In genomic region chr3:66500575-66501482, GRCh38 we compare ENCODE assay signal across 1 cellular context.
TF ChIP-seq lines count a peak whose summit lies in the region.

A gene with protein sequence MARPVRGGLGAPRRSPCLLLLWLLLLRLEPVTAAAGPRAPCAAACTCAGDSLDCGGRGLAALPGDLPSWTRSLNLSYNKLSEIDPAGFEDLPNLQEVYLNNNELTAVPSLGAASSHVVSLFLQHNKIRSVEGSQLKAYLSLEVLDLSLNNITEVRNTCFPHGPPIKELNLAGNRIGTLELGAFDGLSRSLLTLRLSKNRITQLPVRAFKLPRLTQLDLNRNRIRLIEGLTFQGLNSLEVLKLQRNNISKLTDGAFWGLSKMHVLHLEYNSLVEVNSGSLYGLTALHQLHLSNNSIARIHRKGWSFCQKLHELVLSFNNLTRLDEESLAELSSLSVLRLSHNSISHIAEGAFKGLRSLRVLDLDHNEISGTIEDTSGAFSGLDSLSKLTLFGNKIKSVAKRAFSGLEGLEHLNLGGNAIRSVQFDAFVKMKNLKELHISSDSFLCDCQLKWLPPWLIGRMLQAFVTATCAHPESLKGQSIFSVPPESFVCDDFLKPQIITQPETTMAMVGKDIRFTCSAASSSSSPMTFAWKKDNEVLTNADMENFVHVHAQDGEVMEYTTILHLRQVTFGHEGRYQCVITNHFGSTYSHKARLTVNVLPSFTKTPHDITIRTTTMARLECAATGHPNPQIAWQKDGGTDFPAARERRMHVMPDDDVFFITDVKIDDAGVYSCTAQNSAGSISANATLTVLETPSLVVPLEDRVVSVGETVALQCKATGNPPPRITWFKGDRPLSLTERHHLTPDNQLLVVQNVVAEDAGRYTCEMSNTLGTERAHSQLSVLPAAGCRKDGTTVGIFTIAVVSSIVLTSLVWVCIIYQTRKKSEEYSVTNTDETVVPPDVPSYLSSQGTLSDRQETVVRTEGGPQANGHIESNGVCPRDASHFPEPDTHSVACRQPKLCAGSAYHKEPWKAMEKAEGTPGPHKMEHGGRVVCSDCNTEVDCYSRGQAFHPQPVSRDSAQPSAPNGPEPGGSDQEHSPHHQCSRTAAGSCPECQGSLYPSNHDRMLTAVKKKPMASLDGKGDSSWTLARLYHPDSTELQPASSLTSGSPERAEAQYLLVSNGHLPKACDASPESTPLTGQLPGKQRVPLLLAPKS (minus strand): TSS chr3:66501022. CDS start chr3:66500407, 615 bp downstream.

TF ChIP-seq in K562, 482 proteins besides CTCF, POLR2A, EP300 and RAD21 (continued from another document and continues in another):
- TF ChIP-seq NRF1 (conservative IDR thresholded peaks at IDR 0.05 in 1 of 2, IDR thresholded peaks at IDR 0.05 in 1 of 2) (peak in 1 of 2 experiments; percentile 59; a peak in 2 of 4 replicates), CBX3 (IDR thresholded peaks at IDR 0.05; ENCODE audit: borderline replicate concordance in 1 of 2, low read length in 2 of 2) (0 out of 3 replicates have a peak, but pooled peaks of 1 of the 2 experiments have one; percentile 40), NFRKB (IDR thresholded peaks at IDR 0.05; ENCODE audit: low read depth) (no peak), NR2C2 (CRISPR knock-in tag; IDR thresholded peaks at IDR 0.05) (no peak), NR2C2 (tag; IDR thresholded peaks at IDR 0.05) (no peak), FOS (IDR thresholded peaks at IDR 0.05; ENCODE audit: extremely low read depth, insufficient read length) (peak; percentile 56), BHLHE40 (IDR thresholded peaks at IDR 0.05; ENCODE audit: low read length) (0 out of 2 replicates have a peak, but pooled peaks have one; percentile 6), ZNF75A (CRISPR knock-in tag; IDR thresholded peaks at IDR 0.05) (peak; percentile 82), SNRNP70 (optimal IDR thresholded peaks at IDR 0.05; ENCODE audit: low read depth, low read length) (no peak), TOE1 (IDR thresholded peaks at IDR 0.05; ENCODE audit: borderline replicate concordance) (peak; percentile 38; the same call in 1 of the 2 replicates), TOE1 (CRISPR knock-in tag; IDR thresholded peaks at IDR 0.05; ENCODE audit: borderline replicate concordance, low read depth) (no peak), ZBTB5 (IDR thresholded peaks at IDR 0.05) (no peak), EGR1 (conservative IDR thresholded peaks at IDR 0.05) (peak; percentile 70), CAMTA2 (CRISPR knock-in tag; conservative IDR thresholded peaks at IDR 0.05) (no peak), TAL1 (IDR thresholded peaks at IDR 0.05) (no peak), CCNT2 (IDR thresholded peaks at IDR 0.05; ENCODE audit: borderline replicate concordance, extremely low read depth, insufficient read length, low read depth, low read length) (peak; percentile 46), ZNF277 (CRISPR knock-in tag; IDR thresholded peaks at IDR 0.05; ENCODE audit: borderline replicate concordance) (no peak), FOXJ2 (tag; IDR thresholded peaks at IDR 0.05) (no peak), L3MBTL2 (IDR thresholded peaks at IDR 0.05) (peak; percentile 89), FOXM1 (IDR thresholded peaks at IDR 0.05; ENCODE audit: low read depth) (peak; percentile 29; the same call in 1 of the 2 replicates), FOXM1 (CRISPR knock-in tag; IDR thresholded peaks at IDR 0.05; ENCODE audit: low read depth) (no peak), RBM25 (IDR thresholded peaks at IDR 0.05; ENCODE audit: low read depth, low read length, severe bottlenecking) (peak; percentile 70), ZFP91 (CRISPR knock-in tag; IDR thresholded peaks at IDR 0.05) (peak; percentile 96), SRF (CRISPR knock-in tag; IDR thresholded peaks at IDR 0.05) (0 out of 4 replicates have a peak, but pooled peaks of 1 of the 2 experiments have one; percentile 23)
- TF ChIP-seq, protein P1, sequence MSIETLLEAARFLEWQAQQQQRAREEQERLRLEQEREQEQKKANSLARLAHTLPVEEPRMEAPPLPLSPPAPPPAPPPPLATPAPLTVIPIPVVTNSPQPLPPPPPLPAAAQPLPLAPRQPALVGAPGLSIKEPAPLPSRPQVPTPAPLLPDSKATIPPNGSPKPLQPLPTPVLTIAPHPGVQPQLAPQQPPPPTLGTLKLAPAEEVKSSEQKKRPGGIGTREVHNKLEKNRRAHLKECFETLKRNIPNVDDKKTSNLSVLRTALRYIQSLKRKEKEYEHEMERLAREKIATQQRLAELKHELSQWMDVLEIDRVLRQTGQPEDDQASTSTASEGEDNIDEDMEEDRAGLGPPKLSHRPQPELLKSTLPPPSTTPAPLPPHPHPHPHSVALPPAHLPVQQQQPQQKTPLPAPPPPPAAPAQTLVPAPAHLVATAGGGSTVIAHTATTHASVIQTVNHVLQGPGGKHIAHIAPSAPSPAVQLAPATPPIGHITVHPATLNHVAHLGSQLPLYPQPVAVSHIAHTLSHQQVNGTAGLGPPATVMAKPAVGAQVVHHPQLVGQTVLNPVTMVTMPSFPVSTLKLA (conservative IDR thresholded peaks at IDR 0.05), result peak in 1 of 2 experiments; percentile 63; a peak in 1 of 4 replicates
- TF ChIP-seq, protein P2, sequence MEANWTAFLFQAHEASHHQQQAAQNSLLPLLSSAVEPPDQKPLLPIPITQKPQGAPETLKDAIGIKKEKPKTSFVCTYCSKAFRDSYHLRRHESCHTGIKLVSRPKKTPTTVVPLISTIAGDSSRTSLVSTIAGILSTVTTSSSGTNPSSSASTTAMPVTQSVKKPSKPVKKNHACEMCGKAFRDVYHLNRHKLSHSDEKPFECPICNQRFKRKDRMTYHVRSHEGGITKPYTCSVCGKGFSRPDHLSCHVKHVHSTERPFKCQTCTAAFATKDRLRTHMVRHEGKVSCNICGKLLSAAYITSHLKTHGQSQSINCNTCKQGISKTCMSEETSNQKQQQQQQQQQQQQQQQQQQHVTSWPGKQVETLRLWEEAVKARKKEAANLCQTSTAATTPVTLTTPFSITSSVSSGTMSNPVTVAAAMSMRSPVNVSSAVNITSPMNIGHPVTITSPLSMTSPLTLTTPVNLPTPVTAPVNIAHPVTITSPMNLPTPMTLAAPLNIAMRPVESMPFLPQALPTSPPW (CRISPR knock-in tag; IDR thresholded peaks at IDR 0.05), result peak; percentile 91
- TF ChIP-seq, protein P3, sequence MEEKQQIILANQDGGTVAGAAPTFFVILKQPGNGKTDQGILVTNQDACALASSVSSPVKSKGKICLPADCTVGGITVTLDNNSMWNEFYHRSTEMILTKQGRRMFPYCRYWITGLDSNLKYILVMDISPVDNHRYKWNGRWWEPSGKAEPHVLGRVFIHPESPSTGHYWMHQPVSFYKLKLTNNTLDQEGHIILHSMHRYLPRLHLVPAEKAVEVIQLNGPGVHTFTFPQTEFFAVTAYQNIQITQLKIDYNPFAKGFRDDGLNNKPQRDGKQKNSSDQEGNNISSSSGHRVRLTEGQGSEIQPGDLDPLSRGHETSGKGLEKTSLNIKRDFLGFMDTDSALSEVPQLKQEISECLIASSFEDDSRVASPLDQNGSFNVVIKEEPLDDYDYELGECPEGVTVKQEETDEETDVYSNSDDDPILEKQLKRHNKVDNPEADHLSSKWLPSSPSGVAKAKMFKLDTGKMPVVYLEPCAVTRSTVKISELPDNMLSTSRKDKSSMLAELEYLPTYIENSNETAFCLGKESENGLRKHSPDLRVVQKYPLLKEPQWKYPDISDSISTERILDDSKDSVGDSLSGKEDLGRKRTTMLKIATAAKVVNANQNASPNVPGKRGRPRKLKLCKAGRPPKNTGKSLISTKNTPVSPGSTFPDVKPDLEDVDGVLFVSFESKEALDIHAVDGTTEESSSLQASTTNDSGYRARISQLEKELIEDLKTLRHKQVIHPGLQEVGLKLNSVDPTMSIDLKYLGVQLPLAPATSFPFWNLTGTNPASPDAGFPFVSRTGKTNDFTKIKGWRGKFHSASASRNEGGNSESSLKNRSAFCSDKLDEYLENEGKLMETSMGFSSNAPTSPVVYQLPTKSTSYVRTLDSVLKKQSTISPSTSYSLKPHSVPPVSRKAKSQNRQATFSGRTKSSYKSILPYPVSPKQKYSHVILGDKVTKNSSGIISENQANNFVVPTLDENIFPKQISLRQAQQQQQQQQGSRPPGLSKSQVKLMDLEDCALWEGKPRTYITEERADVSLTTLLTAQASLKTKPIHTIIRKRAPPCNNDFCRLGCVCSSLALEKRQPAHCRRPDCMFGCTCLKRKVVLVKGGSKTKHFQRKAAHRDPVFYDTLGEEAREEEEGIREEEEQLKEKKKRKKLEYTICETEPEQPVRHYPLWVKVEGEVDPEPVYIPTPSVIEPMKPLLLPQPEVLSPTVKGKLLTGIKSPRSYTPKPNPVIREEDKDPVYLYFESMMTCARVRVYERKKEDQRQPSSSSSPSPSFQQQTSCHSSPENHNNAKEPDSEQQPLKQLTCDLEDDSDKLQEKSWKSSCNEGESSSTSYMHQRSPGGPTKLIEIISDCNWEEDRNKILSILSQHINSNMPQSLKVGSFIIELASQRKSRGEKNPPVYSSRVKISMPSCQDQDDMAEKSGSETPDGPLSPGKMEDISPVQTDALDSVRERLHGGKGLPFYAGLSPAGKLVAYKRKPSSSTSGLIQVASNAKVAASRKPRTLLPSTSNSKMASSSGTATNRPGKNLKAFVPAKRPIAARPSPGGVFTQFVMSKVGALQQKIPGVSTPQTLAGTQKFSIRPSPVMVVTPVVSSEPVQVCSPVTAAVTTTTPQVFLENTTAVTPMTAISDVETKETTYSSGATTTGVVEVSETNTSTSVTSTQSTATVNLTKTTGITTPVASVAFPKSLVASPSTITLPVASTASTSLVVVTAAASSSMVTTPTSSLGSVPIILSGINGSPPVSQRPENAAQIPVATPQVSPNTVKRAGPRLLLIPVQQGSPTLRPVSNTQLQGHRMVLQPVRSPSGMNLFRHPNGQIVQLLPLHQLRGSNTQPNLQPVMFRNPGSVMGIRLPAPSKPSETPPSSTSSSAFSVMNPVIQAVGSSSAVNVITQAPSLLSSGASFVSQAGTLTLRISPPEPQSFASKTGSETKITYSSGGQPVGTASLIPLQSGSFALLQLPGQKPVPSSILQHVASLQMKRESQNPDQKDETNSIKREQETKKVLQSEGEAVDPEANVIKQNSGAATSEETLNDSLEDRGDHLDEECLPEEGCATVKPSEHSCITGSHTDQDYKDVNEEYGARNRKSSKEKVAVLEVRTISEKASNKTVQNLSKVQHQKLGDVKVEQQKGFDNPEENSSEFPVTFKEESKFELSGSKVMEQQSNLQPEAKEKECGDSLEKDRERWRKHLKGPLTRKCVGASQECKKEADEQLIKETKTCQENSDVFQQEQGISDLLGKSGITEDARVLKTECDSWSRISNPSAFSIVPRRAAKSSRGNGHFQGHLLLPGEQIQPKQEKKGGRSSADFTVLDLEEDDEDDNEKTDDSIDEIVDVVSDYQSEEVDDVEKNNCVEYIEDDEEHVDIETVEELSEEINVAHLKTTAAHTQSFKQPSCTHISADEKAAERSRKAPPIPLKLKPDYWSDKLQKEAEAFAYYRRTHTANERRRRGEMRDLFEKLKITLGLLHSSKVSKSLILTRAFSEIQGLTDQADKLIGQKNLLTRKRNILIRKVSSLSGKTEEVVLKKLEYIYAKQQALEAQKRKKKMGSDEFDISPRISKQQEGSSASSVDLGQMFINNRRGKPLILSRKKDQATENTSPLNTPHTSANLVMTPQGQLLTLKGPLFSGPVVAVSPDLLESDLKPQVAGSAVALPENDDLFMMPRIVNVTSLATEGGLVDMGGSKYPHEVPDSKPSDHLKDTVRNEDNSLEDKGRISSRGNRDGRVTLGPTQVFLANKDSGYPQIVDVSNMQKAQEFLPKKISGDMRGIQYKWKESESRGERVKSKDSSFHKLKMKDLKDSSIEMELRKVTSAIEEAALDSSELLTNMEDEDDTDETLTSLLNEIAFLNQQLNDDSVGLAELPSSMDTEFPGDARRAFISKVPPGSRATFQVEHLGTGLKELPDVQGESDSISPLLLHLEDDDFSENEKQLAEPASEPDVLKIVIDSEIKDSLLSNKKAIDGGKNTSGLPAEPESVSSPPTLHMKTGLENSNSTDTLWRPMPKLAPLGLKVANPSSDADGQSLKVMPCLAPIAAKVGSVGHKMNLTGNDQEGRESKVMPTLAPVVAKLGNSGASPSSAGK (IDR thresholded peaks at IDR 0.05), result peak; percentile 87
